Comparison of ENCODE assay signal across 1 cellular context in the genomic region with DNA sequence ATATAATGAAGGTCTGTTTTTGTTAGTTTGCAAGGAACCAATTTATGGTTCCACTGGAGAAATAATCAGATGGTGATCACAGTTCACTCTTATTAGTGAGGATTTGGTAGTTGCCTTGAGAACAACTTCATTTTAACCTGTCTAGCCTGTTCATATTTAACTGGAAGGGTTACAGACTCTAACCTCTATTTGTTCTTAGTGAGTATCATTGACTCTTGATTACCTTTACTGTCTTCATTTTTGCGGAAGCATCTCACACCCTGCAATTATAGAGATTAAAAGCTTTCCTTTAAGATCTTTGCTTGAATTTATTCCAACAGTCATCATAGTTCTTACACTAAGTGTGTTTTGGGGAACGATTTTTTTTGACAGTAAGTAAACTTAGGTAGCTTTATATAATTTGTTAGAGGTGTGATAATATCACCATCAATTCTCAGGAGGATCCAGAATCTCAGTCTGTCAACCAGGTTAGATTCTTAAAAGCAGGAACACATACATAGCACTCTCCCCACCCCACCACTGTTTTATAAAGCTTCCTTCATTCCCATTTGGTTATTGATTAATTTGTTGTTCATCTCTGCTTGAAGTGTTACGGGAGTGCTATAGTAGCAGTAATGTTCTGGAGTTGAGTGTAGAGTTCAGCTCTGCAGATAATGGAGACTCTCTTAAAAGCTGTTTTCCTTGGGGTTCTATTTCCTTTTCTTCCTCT.
TF ChIP-seq lines count a peak whose summit lies in the region.

No MANE protein-coding gene starts in this region.

TF ChIP-seq in IMR-90, 13 proteins besides CTCF, POLR2A, EP300 and RAD21:
- TF ChIP-seq FOS (IDR thresholded peaks at IDR 0.05; ENCODE audit: low read depth, low read length) = no peak
- no peak for TF ChIP-seq RFX5 (IDR thresholded peaks at IDR 0.05; ENCODE audit: low read depth, low read length)
- no peak for TF ChIP-seq CEBPB (IDR thresholded peaks at IDR 0.05; ENCODE audit: low read depth, low read length)
- TF ChIP-seq, protein P1, sequence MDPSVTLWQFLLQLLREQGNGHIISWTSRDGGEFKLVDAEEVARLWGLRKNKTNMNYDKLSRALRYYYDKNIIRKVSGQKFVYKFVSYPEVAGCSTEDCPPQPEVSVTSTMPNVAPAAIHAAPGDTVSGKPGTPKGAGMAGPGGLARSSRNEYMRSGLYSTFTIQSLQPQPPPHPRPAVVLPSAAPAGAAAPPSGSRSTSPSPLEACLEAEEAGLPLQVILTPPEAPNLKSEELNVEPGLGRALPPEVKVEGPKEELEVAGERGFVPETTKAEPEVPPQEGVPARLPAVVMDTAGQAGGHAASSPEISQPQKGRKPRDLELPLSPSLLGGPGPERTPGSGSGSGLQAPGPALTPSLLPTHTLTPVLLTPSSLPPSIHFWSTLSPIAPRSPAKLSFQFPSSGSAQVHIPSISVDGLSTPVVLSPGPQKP (IDR thresholded peaks at IDR 0.05; ENCODE audit: borderline replicate concordance, low read depth, low read length) = no peak
- no peak for TF ChIP-seq MXI1 (IDR thresholded peaks at IDR 0.05; ENCODE audit: borderline replicate concordance, low read depth, low read length)
- TF ChIP-seq MAFK (IDR thresholded peaks at IDR 0.05; ENCODE audit: low read depth, low read length) = no peak
- TF ChIP-seq, protein P2, sequence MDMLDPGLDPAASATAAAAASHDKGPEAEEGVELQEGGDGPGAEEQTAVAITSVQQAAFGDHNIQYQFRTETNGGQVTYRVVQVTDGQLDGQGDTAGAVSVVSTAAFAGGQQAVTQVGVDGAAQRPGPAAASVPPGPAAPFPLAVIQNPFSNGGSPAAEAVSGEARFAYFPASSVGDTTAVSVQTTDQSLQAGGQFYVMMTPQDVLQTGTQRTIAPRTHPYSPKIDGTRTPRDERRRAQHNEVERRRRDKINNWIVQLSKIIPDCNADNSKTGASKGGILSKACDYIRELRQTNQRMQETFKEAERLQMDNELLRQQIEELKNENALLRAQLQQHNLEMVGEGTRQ (IDR thresholded peaks at IDR 0.05; ENCODE audit: low read depth, low read length) = no peak
- no peak for TF ChIP-seq MAZ (IDR thresholded peaks at IDR 0.05; ENCODE audit: borderline replicate concordance, low read depth, low read length)
